Comparison of ENCODE assay signal across 12 cellular contexts in the genomic region with DNA sequence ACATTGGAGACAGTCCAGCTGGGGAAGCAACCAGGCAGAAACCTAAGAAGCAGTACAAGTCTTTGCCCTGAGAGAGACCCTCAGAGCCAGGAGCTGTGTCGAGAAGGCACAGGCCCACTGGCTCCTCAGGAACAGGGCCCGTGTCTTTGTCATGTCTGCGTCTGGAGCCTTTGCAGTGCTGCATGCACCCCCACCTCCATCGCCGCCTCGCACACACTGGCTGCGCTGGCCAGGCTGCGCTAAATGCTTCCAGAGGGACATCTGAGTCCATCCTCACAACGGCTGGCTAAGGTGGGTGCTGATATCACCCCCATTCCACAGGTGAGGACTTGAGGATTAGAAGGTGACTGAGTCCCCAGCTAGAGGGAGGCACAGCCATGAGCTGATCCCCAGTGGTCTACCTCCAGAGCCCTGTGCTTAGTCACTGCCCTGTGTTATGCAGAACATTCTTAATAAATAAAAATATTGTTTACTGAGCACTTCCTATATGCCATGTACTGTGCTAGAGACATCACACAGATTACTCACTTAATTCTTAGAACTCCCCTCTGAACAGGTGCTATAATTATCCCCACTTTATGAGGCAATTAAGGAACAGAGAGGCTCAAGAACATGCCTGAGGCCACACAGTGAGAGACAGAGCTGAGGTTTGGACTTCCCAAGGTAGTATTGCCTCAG. TPM values are rescaled to one million over a fixed set of nuclear protein-coding genes. Genes with fewer than 3 reads are reported as not detected.
"Had no signal": no experiment of that assay in that cellular context is flagged by ENCODE, and none has a peak within 500 bp of the region (broad histone marks: within the 10 kb centered on the region; RNA-seq: fewer than 3 reads in every experiment).

No MANE protein-coding gene starts in this region.

- H3K36me3 ChIP-seq: heart left ventricle, upper lobe of left lung had no signal

- DNase-seq: activated CD4-positive, alpha-beta memory T cell treated with anti-CD3 and anti-CD28 coated beads for 36 hours; aorta; effector memory CD4-positive, alpha-beta T cell; foreskin melanocyte; heart left ventricle; immature natural killer cell; stimulated activated CD4-positive, alpha-beta T cell treated with anti-CD3 and anti-CD28 coated beads, Interleukin-2, amount 100 ng/mL, for 48 hours; T-cell; T1000 had no signal

- H3K9me3 ChIP-seq: heart left ventricle, upper lobe of left lung had no signal

- H3K4me3 ChIP-seq: heart left ventricle, upper lobe of left lung had no signal

- H3K27me3 ChIP-seq: heart left ventricle, upper lobe of left lung had no signal

- H3K4me1 ChIP-seq: heart left ventricle, parathyroid adenoma, upper lobe of left lung had no signal

- ATAC-seq: heart left ventricle, T-cell had no signal

- H3K27ac ChIP-seq: heart left ventricle, parathyroid adenoma, upper lobe of left lung had no signal

- H2AFZ ChIP-seq: parathyroid adenoma had no signal

- H3K79me2 ChIP-seq: parathyroid adenoma had no signal

- H3K9ac ChIP-seq: parathyroid adenoma had no signal

RNA-seq across cellular contexts. Expression of a gene that starts 27.6 kb away (rescaled TPM):
- total RNA-seq: skeletal muscle tissue had no signal
- polyA plus RNA-seq: immature natural killer cell had no signal
